Comparison of ENCODE assay signal across 22 cellular contexts in the genomic region with DNA sequence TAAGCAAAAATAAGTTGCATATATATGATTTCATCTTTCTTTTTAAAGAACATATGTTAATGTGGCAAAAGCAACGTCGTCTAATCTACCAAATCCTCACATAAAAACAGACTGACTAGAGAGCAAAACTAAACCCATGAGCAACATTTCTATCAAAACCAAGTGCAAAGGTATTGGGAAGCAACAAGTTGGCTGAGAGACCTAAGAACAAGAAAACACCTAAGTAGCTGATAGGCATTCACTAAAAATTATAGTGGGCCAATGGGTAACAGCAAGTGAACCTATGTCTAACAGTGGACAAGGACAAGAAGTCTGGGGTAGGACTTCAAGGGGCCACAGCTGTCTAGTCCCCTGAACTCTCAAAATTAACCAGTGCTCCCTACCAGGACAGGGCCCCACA.
DNase-seq lines count a peak whose midpoint lies in the region; ATAC-seq, FAIRE-seq and TF ChIP-seq lines count a peak whose summit lies in the region.
"Had no signal": no experiment of that assay in that cellular context is flagged by ENCODE, and none has a peak within 500 bp of the region (broad histone marks: within the 10 kb centered on the region; RNA-seq: fewer than 3 reads in every experiment).

No MANE protein-coding gene starts in this region.

- H3K27ac ChIP-seq in GM12878 (ENCODE audit: control insufficient read depth, insufficient read depth), result peak overlapping the region; percentile 67
- H3K27ac ChIP-seq in kidney (ENCODE audit: low read depth in 2 of 2, low read length in 2 of 2), result no peak overlapping the region
- H3K27ac ChIP-seq in esophagus muscularis mucosa (replicated peaks in 1 of 4), result no peak overlapping the region

- H3K4me2 ChIP-seq in GM12878 (ENCODE audit: control insufficient read depth, insufficient read depth), result peak overlapping the region; percentile 85

- DNase-seq in activated T-cell treated with anti-CD3 and anti-CD28 coated beads, Interleukin-2, amount 50 U/mL, for 24 hours, result no peak
- no peak for DNase-seq in activated T-cell treated with anti-CD3 and anti-CD28 coated beads, Interleukin-2, amount 50 U/mL, for 4 hours
- DNase-seq in GM18507 (ENCODE audit: extremely low spot score, insufficient read length, low read depth), result no peak
- no peak for DNase-seq in GM12878 (ENCODE audit: low read depth, low spot score)
- DNase-seq in nephron progenitor cell, result no peak
- no peak for DNase-seq in HTR-8/SVneo (ENCODE audit: insufficient read length, low spot score)
- no peak for DNase-seq in kidney
- no peak for DNase-seq in esophagus muscularis mucosa (ENCODE audit: extremely low spot score)
- DNase-seq: BE2C, Caco-2, HFFc6, KG1, NCI-H1694 treated with DMSO at 0.1 percent for 48 hours, NCI-H510A, NCI-H82, PC-3, RPMI8226, SIG-M5 had no signal

- no peaks in the 10 kb centered on the region for H3K27me3 Mint-ChIP-seq in activated T-cell treated with anti-CD3 and anti-CD28 coated beads, Interleukin-2, amount 50 U/mL, for 24 hours
- no peaks in the 10 kb centered on the region for H3K27me3 Mint-ChIP-seq in activated T-cell treated with anti-CD3 and anti-CD28 coated beads, Interleukin-2, amount 50 U/mL, for 4 hours (ENCODE audit: low read depth)
- H3K27me3 Mint-ChIP-seq in nephron progenitor cell (ENCODE audit: low read depth, poor library complexity), result peaks cover 8% of the 10 kb centered on the region
- H3K27me3 Mint-ChIP-seq: CD4-positive, CD25-positive, alpha-beta regulatory T cell had no signal

- POLR2A ChIA-PET in GM12878 (lab: Charles Lee), result interaction anchor here (0.6 kb wide), 1 partner anchor 64 kb away, joined by 5 read pairs; no protein-coding TSS in a partner anchor

- no peak overlapping the region for H3K4me3 Mint-ChIP-seq in activated T-cell treated with anti-CD3 and anti-CD28 coated beads, Interleukin-2, amount 50 U/mL, for 24 hours
- H3K4me3 Mint-ChIP-seq in activated T-cell treated with anti-CD3 and anti-CD28 coated beads, Interleukin-2, amount 50 U/mL, for 4 hours, result no peak overlapping the region
- no peak overlapping the region for H3K4me3 Mint-ChIP-seq in nephron progenitor cell
- H3K4me3 Mint-ChIP-seq: HFFc6 had no signal

- BruUV-seq in GM12878 (replicated peaks; lab: Mats Ljungman, UMichigan), result no TSS peak

- intact Hi-C loops in GM12878 (cut with micrococcal nuclease; ENCODE audit: unreplicated experiment) (no loop called here), kidney (cut with DNase I) (no loop called here), esophagus muscularis mucosa (cut with DNase I) (no loop called here)

- H3K9me3 ChIP-seq in GM12878 (replicated peaks; ENCODE audit: control insufficient read depth, insufficient read depth, low read length) (no peaks in the 10 kb centered on the region), kidney (ENCODE audit: control insufficient read depth in 1 of 2, low read length in 2 of 2) (no peaks in the 10 kb centered on the region), esophagus muscularis mucosa (no peaks in the 10 kb centered on the region)
- H3K9me3 ChIP-seq: BE2C, Caco-2 had no signal

- TF ChIP-seq CTCF in GM12878 (IDR thresholded peaks at IDR 0.05 in 2 of 3, conservative IDR thresholded peaks at IDR 0.05 in 1 of 3; ENCODE audit: control insufficient read depth in 2 of 3, extremely low read depth in 1 of 3, insufficient read depth in 1 of 3, low read depth in 3 of 3, low read length in 3 of 3) (no peak), nephron progenitor cell (IDR thresholded peaks at IDR 0.05) (no peak), kidney (IDR thresholded peaks at IDR 0.05; ENCODE audit: borderline replicate concordance, extremely low read depth, insufficient read depth) (no peak), esophagus muscularis mucosa (IDR thresholded peaks at IDR 0.05) (no peak)

- H3K9me3 Mint-ChIP-seq in activated T-cell treated with anti-CD3 and anti-CD28 coated beads, Interleukin-2, amount 50 U/mL, for 24 hours, result no peaks in the 10 kb centered on the region
- no peaks in the 10 kb centered on the region for H3K9me3 Mint-ChIP-seq in activated T-cell treated with anti-CD3 and anti-CD28 coated beads, Interleukin-2, amount 50 U/mL, for 4 hours
- H3K9me3 Mint-ChIP-seq in nephron progenitor cell, result no peaks in the 10 kb centered on the region
- H3K9me3 Mint-ChIP-seq: CD4-positive, CD25-positive, alpha-beta regulatory T cell; HFFc6 had no signal

- CTCF ChIA-PET in GM12878 (lab: Yijun Ruan, JAX), result interaction anchor here (0.6 to 1.3 kb wide), 2 partner anchors 13 to 189 kb away, joined by 3 read pairs; no protein-coding TSS in a partner anchor

- in situ Hi-C loops in GM12878 (cut with MboI), result no loop called here

- TF ChIP-seq RAD21 in GM12878 (IDR thresholded peaks at IDR 0.05; ENCODE audit: insufficient read depth, low read depth, low read length), result no peak

- H3K9ac ChIP-seq in GM12878 (ENCODE audit: control insufficient read depth, insufficient read depth, low read length) (peak overlapping the region; percentile 48; the same call in 1 of the 2 replicates), kidney (ENCODE audit: low read length in 2 of 2) (no peak overlapping the region)

- RAD21 ChIA-PET in GM12878 (lab: Charles Lee; ENCODE audit: unreplicated experiment), result interaction anchor here (0.9 kb wide), 2 partner anchors 183 to 274 kb away, joined by 3 read pairs; partner anchors contain the start of gene PAIP2

- peak overlapping the region; percentile 63 for H2AFZ ChIP-seq in GM12878 (ENCODE audit: control insufficient read depth, low read depth, low read length)

- peak overlapping the region; percentile 38 for H3K27ac Mint-ChIP-seq in activated T-cell treated with anti-CD3 and anti-CD28 coated beads, Interleukin-2, amount 50 U/mL, for 24 hours
- peak overlapping the region; percentile 50 for H3K27ac Mint-ChIP-seq in nephron progenitor cell
- H3K27ac Mint-ChIP-seq: HFFc6 had no signal

- TF ChIP-seq EP300 in GM12878 (IDR thresholded peaks at IDR 0.05; ENCODE audit: borderline replicate concordance in 1 of 2, control insufficient read depth in 1 of 2, low read depth in 2 of 2, low read length in 2 of 2) (no peak), esophagus muscularis mucosa (IDR thresholded peaks at IDR 0.05) (no peak)

- H4K20me1 ChIP-seq in GM12878 (ENCODE audit: control insufficient read depth, insufficient read depth), result no peaks in the 10 kb centered on the region

- H3K4me1 ChIP-seq in GM12878 (ENCODE audit: control insufficient read depth, insufficient read depth, low read length) (peaks cover 17% of the 10 kb centered on the region), kidney (ENCODE audit: control insufficient read depth in 1 of 2, insufficient read depth in 1 of 2, low read depth in 1 of 2, low read length in 2 of 2) (peaks cover 5 to 11% of the 10 kb centered on the region in 2 donors), esophagus muscularis mucosa (peaks cover 0 to 12% (median 2%) of the 10 kb centered on the region in 4 donors)
- H3K4me1 ChIP-seq: BE2C, Caco-2 had no signal

- SMC1A ChIA-PET in GM12878 (lab: Charles Lee; ENCODE audit: uncharacterized antibody, unreplicated experiment), result no interaction called here

- peak; percentile 35 for FAIRE-seq in GM18507 (lab: Jason Lieb, UNC)
- FAIRE-seq in GM12878 (lab: Jason Lieb, UNC), result no peak
- FAIRE-seq in HTR-8/SVneo (lab: Jason Lieb, UNC), result no peak
- no peak for FAIRE-seq in kidney (lab: Jason Lieb, UNC)
- FAIRE-seq: A204.1, G401.6, GM12891 had no signal

- no peaks in the 10 kb centered on the region; the same call in none of the 2 replicates for H3K79me2 ChIP-seq in GM12878 (ENCODE audit: control insufficient read depth, insufficient read depth, low read length)

- H3K36me3 ChIP-seq in GM12878 (ENCODE audit: control insufficient read depth in 2 of 2, insufficient read depth in 2 of 2, low read length in 1 of 2) (no peaks in the 10 kb centered on the region; a peak in 1 of 4 replicates), kidney (ENCODE audit: control insufficient read depth in 1 of 2, insufficient read depth in 2 of 2, low read length in 2 of 2) (no peaks in the 10 kb centered on the region), esophagus muscularis mucosa (no peaks in the 10 kb centered on the region)
- H3K36me3 ChIP-seq: BE2C had no signal

- H3K27me3 ChIP-seq in GM12878 (replicated peaks in 1 of 2; ENCODE audit: control insufficient read depth in 2 of 2, insufficient read depth in 2 of 2, low read length in 1 of 2) (no peaks in the 10 kb centered on the region), esophagus muscularis mucosa (no peaks in the 10 kb centered on the region)
- H3K27me3 ChIP-seq: BE2C had no signal

- TF ChIP-seq POLR2A in GM12878 (IDR thresholded peaks at IDR 0.05; ENCODE audit: low read depth, low read length) (no peak), esophagus muscularis mucosa (IDR thresholded peaks at IDR 0.05; ENCODE audit: low read depth) (no peak)

- WGBS in GM12878 (ENCODE audit: insufficient coverage, insufficient replicate concordance, low lambda C conversion rate, missing lambda C conversion rate), result 98% methylated on average over 2 of the region's 2 CpGs
- WGBS in esophagus muscularis mucosa, result 98% methylated on average over 2 of the region's 2 CpGs

- no peak for ATAC-seq in activated T-cell treated with anti-CD3 and anti-CD28 coated beads, Interleukin-2, amount 50 U/mL, for 4 hours
- peak; percentile 52 for ATAC-seq in GM12878
- ATAC-seq: PC-3 had no signal

- H3K36me3 Mint-ChIP-seq in activated T-cell treated with anti-CD3 and anti-CD28 coated beads, Interleukin-2, amount 50 U/mL, for 24 hours (ENCODE audit: low read depth), result no peaks in the 10 kb centered on the region
- H3K36me3 Mint-ChIP-seq in activated T-cell treated with anti-CD3 and anti-CD28 coated beads, Interleukin-2, amount 50 U/mL, for 4 hours (ENCODE audit: insufficient read depth), result peaks cover 7% of the 10 kb centered on the region
- H3K36me3 Mint-ChIP-seq in nephron progenitor cell (ENCODE audit: low read depth), result no peaks in the 10 kb centered on the region

- H3K4me3 ChIP-seq in GM12878, result no peak overlapping the region; the same call in 1 of the 2 replicates
- H3K4me3 ChIP-seq in kidney (ENCODE audit: low read length in 2 of 2), result no peak overlapping the region
- H3K4me3 ChIP-seq in esophagus muscularis mucosa, result no peak overlapping the region

- peaks cover 13% of the 10 kb centered on the region for H3K4me1 Mint-ChIP-seq in activated T-cell treated with anti-CD3 and anti-CD28 coated beads, Interleukin-2, amount 50 U/mL, for 24 hours (ENCODE audit: low read depth)
- peaks cover 10% of the 10 kb centered on the region for H3K4me1 Mint-ChIP-seq in activated T-cell treated with anti-CD3 and anti-CD28 coated beads, Interleukin-2, amount 50 U/mL, for 4 hours (ENCODE audit: low read depth)
- H3K4me1 Mint-ChIP-seq in nephron progenitor cell, result peaks cover 35% of the 10 kb centered on the region

TF ChIP-seq in GM12878, 131 proteins besides CTCF, POLR2A, EP300 and RAD21 (continues in another document):
- TF ChIP-seq RFX5 (IDR thresholded peaks at IDR 0.05; ENCODE audit: low read depth, low read length) (no peak), ZNF24 (IDR thresholded peaks at IDR 0.05) (no peak), BHLHE40 (IDR thresholded peaks at IDR 0.05; ENCODE audit: borderline replicate concordance in 1 of 2, low read depth in 2 of 2, low read length in 1 of 2) (no peak)
